In genomic region chr16:81863630-81864352, GRCh38 we compare ENCODE assay signal across 11 cellular contexts.
DNase-seq lines count a peak whose midpoint lies in the region; ATAC-seq and TF ChIP-seq lines count a peak whose summit lies in the region.
"Had no signal": no experiment of that assay in that cellular context is flagged by ENCODE, and none has a peak within 500 bp of the region (broad histone marks: within the 10 kb centered on the region; RNA-seq: fewer than 3 reads in every experiment).

No MANE protein-coding gene starts in this region.

- no peak overlapping the region for H3K9ac ChIP-seq in HUES48 (ENCODE audit: low read depth, low read length)

- intact Hi-C loops in adrenal gland (cut with DNase I) = no loop called here
- intact Hi-C loops in sigmoid colon (cut with DNase I) = no loop called here

- no peak for TF ChIP-seq EP300 in sigmoid colon (IDR thresholded peaks at IDR 0.05)

- no peaks in the 10 kb centered on the region for H3K9me3 ChIP-seq in HUES48 (ENCODE audit: control insufficient read depth, insufficient read depth, low read length)
- H3K9me3 ChIP-seq in adrenal gland (replicated peaks in 1 of 3) = no peaks in the 10 kb centered on the region
- H3K9me3 ChIP-seq in sigmoid colon = no peaks in the 10 kb centered on the region

- peak overlapping the region; percentile 54 for H3K27ac ChIP-seq in HUES48 (ENCODE audit: low read depth, low read length)
- no peak overlapping the region for H3K27ac ChIP-seq in adrenal gland
- H3K27ac ChIP-seq in sigmoid colon = no peak overlapping the region
- H3K27ac ChIP-seq: 22Rv1 had no signal

- no peak overlapping the region for H3K4me3 ChIP-seq in HUES48 (ENCODE audit: low read depth, low read length)
- no peak overlapping the region for H3K4me3 ChIP-seq in adrenal gland
- H3K4me3 ChIP-seq in sigmoid colon = no peak overlapping the region

- H3K36me3 ChIP-seq in HUES48 (ENCODE audit: control insufficient read depth, insufficient read depth, low read length) (no peaks in the 10 kb centered on the region), adrenal gland (replicated peaks in 1 of 2) (no peaks in the 10 kb centered on the region), sigmoid colon (no peaks in the 10 kb centered on the region)

- DNase-seq in DMS153 treated with DMSO at 0.1 percent for 48 hours (lab: John Stamatoyannopoulos, UW; ENCODE audit: unreplicated experiment) (peak; percentile 9), DMS153 (lab: John Stamatoyannopoulos, UW) (no peak), retina (peak; percentile 19), adrenal gland (no peak), sigmoid colon (no peak), NOMO-1 treated with dmso at 0.1 percent for 144 hours (lab: John Stamatoyannopoulos, UW; ENCODE audit: unreplicated experiment) (no peak)
- DNase-seq: amniotic stem cell, NCI-H1694 had no signal

- H3K27me3 ChIP-seq in HUES48 (ENCODE audit: control insufficient read depth, insufficient read depth, low read length) = no peaks in the 10 kb centered on the region
- H3K27me3 ChIP-seq in adrenal gland = no peaks in the 10 kb centered on the region
- H3K27me3 ChIP-seq in sigmoid colon = peaks cover 0 to 23% (median 0%) of the 10 kb centered on the region in 3 donors

- H3K4me1 ChIP-seq in HUES48 (ENCODE audit: control insufficient read depth, insufficient read depth, low read length) = peaks cover 20% of the 10 kb centered on the region
- H3K4me1 ChIP-seq in adrenal gland (replicated peaks in 1 of 2) = no peaks in the 10 kb centered on the region
- no peaks in the 10 kb centered on the region for H3K4me1 ChIP-seq in sigmoid colon

- TF ChIP-seq CTCF in adrenal gland (IDR thresholded peaks at IDR 0.05) (no peak), sigmoid colon (IDR thresholded peaks at IDR 0.05) (no peak)

- peak; percentile 85 for ATAC-seq in HG02623 (IDR thresholded peaks at IDR 0.05; ENCODE audit: unreplicated experiment)

- TF ChIP-seq POLR2A in adrenal gland (IDR thresholded peaks at IDR 0.05) (no peak), sigmoid colon (IDR thresholded peaks at IDR 0.05) (no peak)

- 55 to 75% (median 74%) methylated on average over 8 of the region's 8 CpGs for WGBS in adrenal gland, 4 donors
- WGBS in sigmoid colon, 2 donors = 53 to 65% methylated on average over 8 of the region's 8 CpGs

Comparison
In these comparisons a context has a peak if more than half of its experiments do, and no peak if none do; other contexts are left out.
1. DNase-seq: peak in DMS153 treated with DMSO at 0.1 percent for 48 hours (single experiment) and retina (single experiment); none in DMS153 (single experiment), adrenal gland (0 of 7), sigmoid colon (single experiment) and NOMO-1 treated with dmso at 0.1 percent for 144 hours (single experiment).